In genomic region chr19:36489139-36489919, GRCh38 we compare ENCODE assay signal across 1 cellular context.
TF ChIP-seq lines count a peak whose summit lies in the region.

TSS of gene ZNF566 (minus strand) at chr19:36489561. CDS start at chr19:36476557, 13,004 bp downstream.

TF ChIP-seq in GM12878, 131 proteins besides CTCF, POLR2A, EP300 and RAD21 (continued from another document):
- no peak for TF ChIP-seq USF2 (IDR thresholded peaks at IDR 0.05; ENCODE audit: borderline replicate concordance, low read depth, low read length)
- TF ChIP-seq IRF4 (IDR thresholded peaks at IDR 0.05; ENCODE audit: low read depth, low read length) = peak; percentile 48; the same call in 1 of the 2 replicates
- TF ChIP-seq GABPA (IDR thresholded peaks at IDR 0.05; ENCODE audit: low read depth) = 0 out of 2 replicates have a peak, but pooled peaks have one; percentile 10
- TF ChIP-seq, protein P1, sequence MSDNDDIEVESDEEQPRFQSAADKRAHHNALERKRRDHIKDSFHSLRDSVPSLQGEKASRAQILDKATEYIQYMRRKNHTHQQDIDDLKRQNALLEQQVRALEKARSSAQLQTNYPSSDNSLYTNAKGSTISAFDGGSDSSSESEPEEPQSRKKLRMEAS (IDR thresholded peaks at IDR 0.05; ENCODE audit: low read depth, low read length) = peak; percentile 74; the same call in 1 of the 2 replicates
- TF ChIP-seq TBL1XR1 (IDR thresholded peaks at IDR 0.05; ENCODE audit: low read depth, low read length) = peak; percentile 16
- peak; percentile 49; the same call in 1 of the 2 replicates for TF ChIP-seq SIN3A (IDR thresholded peaks at IDR 0.05; ENCODE audit: low read depth, low read length)
- TF ChIP-seq RUNX3 (IDR thresholded peaks at IDR 0.05; ENCODE audit: low read length) = peak; percentile 51
- no peak for TF ChIP-seq ETV6 (conservative IDR thresholded peaks at IDR 0.05 in 1 of 2, IDR thresholded peaks at IDR 0.05 in 1 of 2; ENCODE audit: borderline replicate concordance in 1 of 2, low read depth in 1 of 2)
- TF ChIP-seq HCFC1 (IDR thresholded peaks at IDR 0.05; ENCODE audit: low read length) = peak; percentile 78
- peak; percentile 24; the same call in 1 of the 2 replicates for TF ChIP-seq RFX5 (IDR thresholded peaks at IDR 0.05; ENCODE audit: low read depth, low read length)
- TF ChIP-seq, protein P2, sequence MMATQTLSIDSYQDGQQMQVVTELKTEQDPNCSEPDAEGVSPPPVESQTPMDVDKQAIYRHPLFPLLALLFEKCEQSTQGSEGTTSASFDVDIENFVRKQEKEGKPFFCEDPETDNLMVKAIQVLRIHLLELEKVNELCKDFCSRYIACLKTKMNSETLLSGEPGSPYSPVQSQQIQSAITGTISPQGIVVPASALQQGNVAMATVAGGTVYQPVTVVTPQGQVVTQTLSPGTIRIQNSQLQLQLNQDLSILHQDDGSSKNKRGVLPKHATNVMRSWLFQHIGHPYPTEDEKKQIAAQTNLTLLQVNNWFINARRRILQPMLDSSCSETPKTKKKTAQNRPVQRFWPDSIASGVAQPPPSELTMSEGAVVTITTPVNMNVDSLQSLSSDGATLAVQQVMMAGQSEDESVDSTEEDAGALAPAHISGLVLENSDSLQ (IDR thresholded peaks at IDR 0.05) = peak; percentile 66
- peak; percentile 28; the same call in 1 of the 2 replicates for TF ChIP-seq DPF2 (IDR thresholded peaks at IDR 0.05)
- TF ChIP-seq CREM (IDR thresholded peaks at IDR 0.05; ENCODE audit: low read depth) = peak; percentile 62
- peak; percentile 92 for TF ChIP-seq YY1 (IDR thresholded peaks at IDR 0.05; ENCODE audit: low read depth, low read length)
- TF ChIP-seq ASH2L (IDR thresholded peaks at IDR 0.05; ENCODE audit: borderline replicate concordance, low read depth) = no peak
- TF ChIP-seq FOXK2 (IDR thresholded peaks at IDR 0.05) = 0 out of 2 replicates have a peak, but pooled peaks have one; percentile 44
- TF ChIP-seq, protein P3, sequence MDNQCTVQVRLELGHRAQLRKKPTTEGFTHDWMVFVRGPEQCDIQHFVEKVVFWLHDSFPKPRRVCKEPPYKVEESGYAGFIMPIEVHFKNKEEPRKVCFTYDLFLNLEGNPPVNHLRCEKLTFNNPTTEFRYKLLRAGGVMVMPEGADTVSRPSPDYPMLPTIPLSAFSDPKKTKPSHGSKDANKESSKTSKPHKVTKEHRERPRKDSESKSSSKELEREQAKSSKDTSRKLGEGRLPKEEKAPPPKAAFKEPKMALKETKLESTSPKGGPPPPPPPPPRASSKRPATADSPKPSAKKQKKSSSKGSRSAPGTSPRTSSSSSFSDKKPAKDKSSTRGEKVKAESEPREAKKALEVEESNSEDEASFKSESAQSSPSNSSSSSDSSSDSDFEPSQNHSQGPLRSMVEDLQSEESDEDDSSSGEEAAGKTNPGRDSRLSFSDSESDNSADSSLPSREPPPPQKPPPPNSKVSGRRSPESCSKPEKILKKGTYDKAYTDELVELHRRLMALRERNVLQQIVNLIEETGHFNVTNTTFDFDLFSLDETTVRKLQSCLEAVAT (IDR thresholded peaks at IDR 0.05) = peak; percentile 64
- TF ChIP-seq BHLHE40 (IDR thresholded peaks at IDR 0.05; ENCODE audit: borderline replicate concordance in 1 of 2, low read depth in 2 of 2, low read length in 1 of 2) = peak; percentile 26 to 78; a peak in 1 of 4 replicates
- no peak for TF ChIP-seq NFXL1 (IDR thresholded peaks at IDR 0.05; ENCODE audit: borderline replicate concordance)
- TF ChIP-seq LARP7 (IDR thresholded peaks at IDR 0.05) = no peak; the same call in 1 of the 2 replicates
- TF ChIP-seq POLR2AphosphoS5 (IDR thresholded peaks at IDR 0.05; ENCODE audit: low read length) = peak; percentile 83
- peak; percentile 43; the same call in 1 of the 2 replicates for TF ChIP-seq TAF1 (IDR thresholded peaks at IDR 0.05; ENCODE audit: borderline replicate concordance, low read depth, low read length)
- TF ChIP-seq, protein P4, sequence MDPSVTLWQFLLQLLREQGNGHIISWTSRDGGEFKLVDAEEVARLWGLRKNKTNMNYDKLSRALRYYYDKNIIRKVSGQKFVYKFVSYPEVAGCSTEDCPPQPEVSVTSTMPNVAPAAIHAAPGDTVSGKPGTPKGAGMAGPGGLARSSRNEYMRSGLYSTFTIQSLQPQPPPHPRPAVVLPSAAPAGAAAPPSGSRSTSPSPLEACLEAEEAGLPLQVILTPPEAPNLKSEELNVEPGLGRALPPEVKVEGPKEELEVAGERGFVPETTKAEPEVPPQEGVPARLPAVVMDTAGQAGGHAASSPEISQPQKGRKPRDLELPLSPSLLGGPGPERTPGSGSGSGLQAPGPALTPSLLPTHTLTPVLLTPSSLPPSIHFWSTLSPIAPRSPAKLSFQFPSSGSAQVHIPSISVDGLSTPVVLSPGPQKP (IDR thresholded peaks at IDR 0.05; ENCODE audit: low read depth, low read length) = 0 out of 2 replicates have a peak, but pooled peaks have one; percentile 20
- TF ChIP-seq ZNF592 (IDR thresholded peaks at IDR 0.05) = no peak
- peak; percentile 76; the same call in 1 of the 2 replicates for TF ChIP-seq CBX5 (IDR thresholded peaks at IDR 0.05; ENCODE audit: low read depth)
- TF ChIP-seq NR2C2 (IDR thresholded peaks at IDR 0.05; ENCODE audit: borderline replicate concordance, control insufficient read depth, insufficient read length, low read depth) = no peak
- TF ChIP-seq, protein P5, sequence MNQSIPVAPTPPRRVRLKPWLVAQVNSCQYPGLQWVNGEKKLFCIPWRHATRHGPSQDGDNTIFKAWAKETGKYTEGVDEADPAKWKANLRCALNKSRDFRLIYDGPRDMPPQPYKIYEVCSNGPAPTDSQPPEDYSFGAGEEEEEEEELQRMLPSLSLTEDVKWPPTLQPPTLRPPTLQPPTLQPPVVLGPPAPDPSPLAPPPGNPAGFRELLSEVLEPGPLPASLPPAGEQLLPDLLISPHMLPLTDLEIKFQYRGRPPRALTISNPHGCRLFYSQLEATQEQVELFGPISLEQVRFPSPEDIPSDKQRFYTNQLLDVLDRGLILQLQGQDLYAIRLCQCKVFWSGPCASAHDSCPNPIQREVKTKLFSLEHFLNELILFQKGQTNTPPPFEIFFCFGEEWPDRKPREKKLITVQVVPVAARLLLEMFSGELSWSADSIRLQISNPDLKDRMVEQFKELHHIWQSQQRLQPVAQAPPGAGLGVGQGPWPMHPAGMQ (IDR thresholded peaks at IDR 0.05; ENCODE audit: borderline replicate concordance) = peak; percentile 69
- 0 out of 4 replicates have a peak, but pooled peaks of 1 of the 2 experiments have one; percentile 23 for TF ChIP-seq CEBPB (IDR thresholded peaks at IDR 0.05; ENCODE audit: borderline replicate concordance in 1 of 2, low read depth in 2 of 2, low read length in 2 of 2)
- TF ChIP-seq IKZF1 (conservative IDR thresholded peaks at IDR 0.05) = peak; percentile 92
- peak; percentile 2; the same call in 1 of the 2 replicates for TF ChIP-seq SMC3 (IDR thresholded peaks at IDR 0.05; ENCODE audit: borderline replicate concordance, low read length)
- peak; percentile 8; the same call in 1 of the 2 replicates for TF ChIP-seq ATF7 (IDR thresholded peaks at IDR 0.05; ENCODE audit: low read depth)
- peak; percentile 77 for TF ChIP-seq BRCA1 (IDR thresholded peaks at IDR 0.05; ENCODE audit: low read depth, low read length)
- no peak; the same call in 1 of the 2 replicates for TF ChIP-seq RBBP5 (conservative IDR thresholded peaks at IDR 0.05)
- TF ChIP-seq EZH2 (IDR thresholded peaks at IDR 0.05; ENCODE audit: borderline replicate concordance, control insufficient read depth, low read depth, low read length) = no peak
- no peak for TF ChIP-seq BMI1 (IDR thresholded peaks at IDR 0.05; ENCODE audit: borderline replicate concordance)
- peak; percentile 59 for TF ChIP-seq USF1 (IDR thresholded peaks at IDR 0.05; ENCODE audit: borderline replicate concordance, extremely low read length, insufficient read depth, low read depth, low read length)
- peak; percentile 71 for TF ChIP-seq CREB1 (IDR thresholded peaks at IDR 0.05; ENCODE audit: low read depth)
- no peak for TF ChIP-seq MEF2A (IDR thresholded peaks at IDR 0.05; ENCODE audit: insufficient read depth, low read depth, low read length)
- peak; percentile 98 for TF ChIP-seq CHD2 (IDR thresholded peaks at IDR 0.05; ENCODE audit: borderline replicate concordance, low read depth, low read length)
- TF ChIP-seq NBN (IDR thresholded peaks at IDR 0.05) = peak; percentile 81
- TF ChIP-seq ZNF217 (IDR thresholded peaks at IDR 0.05) = no peak
- TF ChIP-seq NFYA (IDR thresholded peaks at IDR 0.05; ENCODE audit: borderline replicate concordance, low read depth, low read length) = no peak
- 0 out of 2 replicates have a peak, but pooled peaks have one; percentile 18 for TF ChIP-seq STAT1 (conservative IDR thresholded peaks at IDR 0.05)
- peak; percentile 57; the same call in 1 of the 2 replicates for TF ChIP-seq RELB (IDR thresholded peaks at IDR 0.05; ENCODE audit: low read depth)
- no peak for TF ChIP-seq SUPT20H (IDR thresholded peaks at IDR 0.05; ENCODE audit: borderline replicate concordance, control insufficient read depth, low read depth, low read length)
- TF ChIP-seq NR2F1 (conservative IDR thresholded peaks at IDR 0.05) = no peak
- TF ChIP-seq RCOR1 (conservative IDR thresholded peaks at IDR 0.05; ENCODE audit: low read depth, low read length) = peak; percentile 35; the same call in 1 of the 2 replicates
